In genomic region chr16:30535777-30536190, GRCh38 we compare ENCODE assay signal across 8 cellular contexts. TPM values are rescaled to one million over a fixed set of nuclear protein-coding genes. Genes with fewer than 3 reads are reported as not detected.
DNase-seq lines count a peak whose midpoint lies in the region; ATAC-seq and TF ChIP-seq lines count a peak whose summit lies in the region.

No MANE protein-coding gene starts in this region.

- peak; percentile 72 for TF ChIP-seq CTCF in left ventricle myocardium inferior (IDR thresholded peaks at IDR 0.05; ENCODE audit: borderline replicate concordance)
- TF ChIP-seq CTCF in psoas muscle (IDR thresholded peaks at IDR 0.05) = peak; percentile 63

- peak; percentile 40 for ATAC-seq in GM18505 (IDR thresholded peaks at IDR 0.05; ENCODE audit: unreplicated experiment)
- peak; percentile 75 to 83 (median 78) for ATAC-seq in psoas muscle
- no peak for ATAC-seq in HG03342 (IDR thresholded peaks at IDR 0.05; ENCODE audit: unreplicated experiment)

- H3K27me3 ChIP-seq in ACC112 (ENCODE audit: insufficient read depth, low read length) (no peaks in the 10 kb centered on the region), left ventricle myocardium inferior (ENCODE audit: low read depth) (no peaks in the 10 kb centered on the region), psoas muscle (ENCODE audit: insufficient read depth in 3 of 3, low read length in 2 of 3) (no peaks in the 10 kb centered on the region)

- 31 to 34% (median 32%) methylated on average over 12 of the region's 12 CpGs for WGBS in psoas muscle, 3 donors

- peaks cover 16% of the 10 kb centered on the region for H3K79me2 ChIP-seq in ACC112 (ENCODE audit: control insufficient read depth, insufficient read depth, low read length, unreplicated experiment)

- peak overlapping the region; percentile 57 for H2AFZ ChIP-seq in ACC112 (ENCODE audit: low read length, unreplicated experiment)

- H3K9ac ChIP-seq in SK-N-MC (ENCODE audit: insufficient read length) = peak overlapping the region; percentile 99

- peak overlapping the region; percentile 88 for H3K4me3 ChIP-seq in ACC112 (ENCODE audit: low read depth, low read length)
- peak overlapping the region; percentile 100 for H3K4me3 ChIP-seq in SK-N-MC
- peak overlapping the region; percentile 93 for H3K4me3 ChIP-seq in left ventricle myocardium inferior
- H3K4me3 ChIP-seq in psoas muscle = peak overlapping the region; percentile 94

- DNase-seq in KG1 (lab: John Stamatoyannopoulos, UW) (peak; percentile 63), SK-N-MC (ENCODE audit: low read depth, low spot score) (no peak), left ventricle myocardium inferior (peak; percentile 70), psoas muscle (peak; percentile 70 to 86)
- peak; percentile 21 for DNase-seq in activated naive CD8-positive, alpha-beta T cell treated with anti-CD3 and anti-CD28 coated beads, Interleukin-2, amount 50 U/mL, for 16 hours (ENCODE audit: low read depth, low spot score)

- intact Hi-C loops in left ventricle myocardium inferior (cut with micrococcal nuclease) (no loop called here), psoas muscle (cut with DNase I) (loop anchor here (1.0 to 10.0 kb wide), 5 partner anchors 23 to 106 kb away; partner anchors contain the start of genes ZNF764 (in 2 of the 2) and ZNF785 (in 1 of the 2))

- peak overlapping the region; percentile 63 for H3K27ac ChIP-seq in ACC112 (ENCODE audit: low read depth, low read length)
- H3K27ac ChIP-seq in SK-N-MC = peak overlapping the region; percentile 94
- peak overlapping the region; percentile 97 for H3K27ac ChIP-seq in left ventricle myocardium inferior (replicated peaks)
- peak overlapping the region; percentile 97 for H3K27ac ChIP-seq in psoas muscle

- H3K9me3 ChIP-seq in SK-N-MC (ENCODE audit: low read depth, low read length) (no peaks in the 10 kb centered on the region), left ventricle myocardium inferior (replicated peaks) (no peaks in the 10 kb centered on the region), psoas muscle (no peaks in the 10 kb centered on the region)

- peak; percentile 55 for TF ChIP-seq POLR2A in GM18505 (IDR thresholded peaks at IDR 0.05; ENCODE audit: borderline replicate concordance, extremely low read depth, insufficient read depth, insufficient read length)

- H3K36me3 ChIP-seq in ACC112 (ENCODE audit: insufficient read depth, low read length) (no peaks in the 10 kb centered on the region), SK-N-MC (ENCODE audit: insufficient read depth, low read length) (peaks cover 6% of the 10 kb centered on the region; the same call in 1 of the 2 replicates), left ventricle myocardium inferior (peaks cover 20% of the 10 kb centered on the region), psoas muscle (ENCODE audit: insufficient read depth in 1 of 2, low read depth in 1 of 2) (peaks cover 0 to 28% of the 10 kb centered on the region in 2 donors)

- peaks cover 5% of the 10 kb centered on the region for H3K4me1 ChIP-seq in ACC112 (ENCODE audit: control insufficient read depth, insufficient read depth, low read length, unreplicated experiment)
- peaks cover 54% of the 10 kb centered on the region for H3K4me1 ChIP-seq in left ventricle myocardium inferior
- H3K4me1 ChIP-seq in psoas muscle = peaks cover 17% of the 10 kb centered on the region

RNA-seq across cellular contexts. Expression of gene ZNF747, which starts 1.1 kb away (rescaled TPM):
- total RNA-seq in left ventricle myocardium inferior = 8.9 TPM
- total RNA-seq in psoas muscle = 10 to 100 TPM in 1 of 4 donors, 1 to 10 TPM in 3; 6.4 to 16.4 (median 8.9) TPM
- 10 to 100 TPM in 1 of 3 donors, 1 to 10 TPM in 2; 6.8 to 16.3 (median 7.9) TPM for polyA plus RNA-seq in psoas muscle

RNA-seq across cellular contexts. Expression of gene ZNF768, which starts 9.4 kb away (rescaled TPM):
- total RNA-seq in left ventricle myocardium inferior (61.1 TPM), psoas muscle (10 to 100 TPM; 54.5 to 67.2 (median 60.2) TPM)
- 100 to 1,000 TPM in 1 of 3 donors, 10 to 100 TPM in 2; 49.0 to 125 (median 91.2) TPM for polyA plus RNA-seq in psoas muscle

RNA-seq across cellular contexts. Expression of gene ZNF764, which starts 22.4 kb away (rescaled TPM):
- total RNA-seq in left ventricle myocardium inferior (8.9 TPM), psoas muscle (1 to 10 TPM; 2.7 to 8.7 (median 5.2) TPM)
- polyA plus RNA-seq in psoas muscle = 1 to 10 TPM; 1.9 to 5.1 (median 3.0) TPM

RNA-seq across cellular contexts. Expression of gene ZNF688, which starts 35.7 kb away (rescaled TPM):
- 10.8 TPM for total RNA-seq in left ventricle myocardium inferior
- total RNA-seq in psoas muscle = 10 to 100 TPM; 11.7 to 21.2 (median 16.5) TPM
- polyA plus RNA-seq in psoas muscle = 10 to 100 TPM; 11.1 to 15.6 (median 13.5) TPM

RNA-seq across cellular contexts. Expression of gene ZNF785, which starts 49.7 kb away (rescaled TPM):
- total RNA-seq in left ventricle myocardium inferior (7.1 TPM), psoas muscle (1 to 10 TPM; 3.4 to 5.4 (median 3.9) TPM)
- 1 to 10 TPM; 1.3 to 2.8 (median 1.5) TPM for polyA plus RNA-seq in psoas muscle
